Comparison of ENCODE assay signal across 1 cellular context in the genomic region with DNA sequence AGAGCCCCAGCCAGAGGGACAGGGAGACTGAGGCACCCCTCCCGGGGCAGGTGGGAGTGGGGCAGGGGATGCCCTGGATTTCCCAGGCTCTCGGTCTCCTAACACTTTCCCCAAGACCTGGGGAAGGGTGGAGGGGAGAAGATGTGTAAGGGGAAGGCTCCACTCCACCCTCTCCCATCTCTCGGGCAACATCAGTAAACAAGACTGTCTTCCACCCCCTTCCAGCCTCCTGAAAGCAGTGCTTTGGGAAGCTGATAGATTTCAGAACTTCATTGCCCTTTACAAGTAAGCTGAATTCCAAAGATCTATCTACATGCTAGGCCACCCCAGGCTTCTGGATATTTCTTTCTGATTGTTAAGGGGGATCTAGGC.
TF ChIP-seq lines count a peak whose summit lies in the region.

No MANE protein-coding gene starts in this region.

TF ChIP-seq in H1, 55 proteins besides CTCF, POLR2A, EP300 and RAD21:
- TF ChIP-seq CHD1 (IDR thresholded peaks at IDR 0.05; ENCODE audit: low read depth, low read length) (no peak), GABPA (IDR thresholded peaks at IDR 0.05; ENCODE audit: borderline replicate concordance, insufficient read depth, low read length) (no peak), FOSL1 (IDR thresholded peaks at IDR 0.05; ENCODE audit: insufficient read depth, low read depth, low read length) (no peak), SAP30 (IDR thresholded peaks at IDR 0.05; ENCODE audit: insufficient read depth, insufficient replicate concordance, low read length) (no peak), SIRT6 (IDR thresholded peaks at IDR 0.05; ENCODE audit: low read length) (no peak), RNF2 (IDR thresholded peaks at IDR 0.05; ENCODE audit: borderline replicate concordance, low read depth, low read length, missing control alignments, poor library complexity, severe bottlenecking) (no peak), TCF12 (IDR thresholded peaks at IDR 0.05; ENCODE audit: low read depth, low read length) (no peak), SIN3A (conservative IDR thresholded peaks at IDR 0.05 in 1 of 2, IDR thresholded peaks at IDR 0.05 in 1 of 2; ENCODE audit: low read depth in 1 of 2, low read length in 2 of 2) (no peak), BACH1 (IDR thresholded peaks at IDR 0.05; ENCODE audit: low read length) (no peak), RFX5 (IDR thresholded peaks at IDR 0.05; ENCODE audit: borderline replicate concordance, low read depth, low read length) (no peak), PHF8 (conservative IDR thresholded peaks at IDR 0.05; ENCODE audit: low read depth, low read length) (no peak), SRF (IDR thresholded peaks at IDR 0.05; ENCODE audit: low read depth, low read length) (no peak), TAF1 (IDR thresholded peaks at IDR 0.05; ENCODE audit: low read depth, low read length) (no peak), CTBP2 (IDR thresholded peaks at IDR 0.05; ENCODE audit: borderline replicate concordance, insufficient read depth, insufficient read length, low read length) (no peak), SP1 (IDR thresholded peaks at IDR 0.05; ENCODE audit: low read depth, low read length) (no peak), CREB1 (IDR thresholded peaks at IDR 0.05) (no peak), JUND (IDR thresholded peaks at IDR 0.05; ENCODE audit: low read length) (no peak), BCL11A (IDR thresholded peaks at IDR 0.05; ENCODE audit: low read depth in 2 of 2, low read length in 2 of 2) (no peak)
- TF ChIP-seq, protein P1, sequence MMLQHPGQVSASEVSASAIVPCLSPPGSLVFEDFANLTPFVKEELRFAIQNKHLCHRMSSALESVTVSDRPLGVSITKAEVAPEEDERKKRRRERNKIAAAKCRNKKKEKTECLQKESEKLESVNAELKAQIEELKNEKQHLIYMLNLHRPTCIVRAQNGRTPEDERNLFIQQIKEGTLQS (IDR thresholded peaks at IDR 0.05; ENCODE audit: insufficient read depth, low read depth, low read length), result no peak
- TF ChIP-seq, protein P2, sequence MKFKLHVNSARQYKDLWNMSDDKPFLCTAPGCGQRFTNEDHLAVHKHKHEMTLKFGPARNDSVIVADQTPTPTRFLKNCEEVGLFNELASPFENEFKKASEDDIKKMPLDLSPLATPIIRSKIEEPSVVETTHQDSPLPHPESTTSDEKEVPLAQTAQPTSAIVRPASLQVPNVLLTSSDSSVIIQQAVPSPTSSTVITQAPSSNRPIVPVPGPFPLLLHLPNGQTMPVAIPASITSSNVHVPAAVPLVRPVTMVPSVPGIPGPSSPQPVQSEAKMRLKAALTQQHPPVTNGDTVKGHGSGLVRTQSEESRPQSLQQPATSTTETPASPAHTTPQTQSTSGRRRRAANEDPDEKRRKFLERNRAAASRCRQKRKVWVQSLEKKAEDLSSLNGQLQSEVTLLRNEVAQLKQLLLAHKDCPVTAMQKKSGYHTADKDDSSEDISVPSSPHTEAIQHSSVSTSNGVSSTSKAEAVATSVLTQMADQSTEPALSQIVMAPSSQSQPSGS (IDR thresholded peaks at IDR 0.05; ENCODE audit: low read length), result no peak
